30 cellular contexts compared by ENCODE assay signal in the genomic region with DNA sequence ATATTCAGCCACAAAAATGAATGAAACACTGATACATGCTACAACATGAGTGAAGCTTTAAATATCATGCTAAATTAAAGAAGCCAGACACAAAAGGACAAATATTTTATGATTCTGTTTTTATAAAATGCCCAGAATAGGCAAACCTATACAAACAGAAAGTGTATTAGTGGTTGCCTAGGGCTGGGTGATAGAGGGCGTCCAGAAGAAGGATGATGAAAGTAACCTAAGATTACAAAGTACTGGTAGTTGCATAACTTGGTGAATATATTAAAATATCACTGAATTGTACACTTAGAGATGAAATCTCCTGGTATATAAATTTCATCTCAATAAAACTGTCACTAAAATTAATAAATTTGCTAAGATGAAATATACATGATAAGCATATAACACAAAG.
"Had no signal": no experiment of that assay in that cellular context is flagged by ENCODE, and none has a peak within 500 bp of the region (broad histone marks: within the 10 kb centered on the region; RNA-seq: fewer than 3 reads in every experiment).

No MANE protein-coding gene starts in this region.

- ATAC-seq: activated CD4-positive, alpha-beta T cell treated with anti-CD3 and anti-CD28 coated beads for 36 hours; activated CD8-positive, alpha-beta memory T cell treated with anti-CD3 and anti-CD28 coated beads, Interleukin-2, amount 10 ng/mL, durations not matched to agents 7 days and 5 days; activated CD8-positive, alpha-beta T cell treated with anti-CD3 and anti-CD28 coated beads, Interleukin-2, amount 10 ng/mL, durations not matched to agents 7 days and 5 days; activated naive CD4-positive, alpha-beta T cell treated with anti-CD3 and anti-CD28 coated beads, Interleukin-2, amount 50 U/mL, for 72 hours; activated T-cell treated with anti-CD3 and anti-CD28 coated beads, Interleukin-2, amount 50 U/mL, for 72 hours; gastrocnemius medialis; left cardiac atrium; naive thymus-derived CD8-positive, alpha-beta T cell; pancreas; stimulated activated effector memory CD8-positive, alpha-beta T cell treated with anti-CD3 and anti-CD28 coated beads, Interleukin-12 subunit alpha, Interleukin-12 subunit beta, amount 100 ng/mL, for 72 hours had no signal

- H3K4me3 ChIP-seq: gastrocnemius medialis, hepatocyte, pancreas, prostate gland, sigmoid colon, thoracic aorta, uterus had no signal

- H3K36me3 Mint-ChIP-seq: stimulated activated effector memory CD8-positive, alpha-beta T cell treated with anti-CD3 and anti-CD28 coated beads, Interleukin-12 subunit alpha, Interleukin-12 subunit beta, amount 100 ng/mL, for 72 hours had no signal

- H3K27ac ChIP-seq: epithelial cell of prostate, gastrocnemius medialis, hepatocyte, pancreas, prostate gland, sigmoid colon, thoracic aorta, uterus had no signal

- H3K27me3 Mint-ChIP-seq: activated CD4-positive, alpha-beta T cell treated with anti-CD3 and anti-CD28 coated beads for 36 hours; activated CD8-positive, alpha-beta memory T cell treated with anti-CD3 and anti-CD28 coated beads, Interleukin-2, amount 10 ng/mL, durations not matched to agents 7 days and 5 days; naive thymus-derived CD8-positive, alpha-beta T cell; stimulated activated naive CD8-positive, alpha-beta T cell treated with anti-CD3 and anti-CD28 coated beads, Interleukin-15, Interleukin-2, amounts not matched to agents 100 ng/mL and 50 ng/mL, for 24 hours had no signal

- DNase-seq: activated CD4-positive, alpha-beta T cell treated with anti-CD3 and anti-CD28 coated beads for 36 hours; activated CD4-positive, CD25-positive, alpha-beta regulatory T cell; activated CD8-positive, alpha-beta memory T cell treated with anti-CD3 and anti-CD28 coated beads, Interleukin-2, amount 10 ng/mL, durations not matched to agents 7 days and 5 days; activated CD8-positive, alpha-beta T cell treated with anti-CD3 and anti-CD28 coated beads, Interleukin-2, amount 10 ng/mL, durations not matched to agents 7 days and 5 days; activated naive CD4-positive, alpha-beta T cell; activated T-cell treated with anti-CD3 and anti-CD28 coated beads for 4 hours; activated T-cell treated with anti-CD3 and anti-CD28 coated beads, Interleukin-2, amount 50 U/mL, for 72 hours; anterior cingulate cortex; effector CD8-positive, alpha-beta T cell; gastrocnemius medialis; left cardiac atrium; mammary epithelial cell; midbrain; naive thymus-derived CD8-positive, alpha-beta T cell; nucleus accumbens; pancreas; retina; sigmoid colon; small intestine; stimulated activated CD4-positive, alpha-beta T cell treated with anti-CD3 and anti-CD28 coated beads, Interleukin-4, amount 100 ng/mL, for 24 hours; trophoblast cell; uterus had no signal

- H3K27ac Mint-ChIP-seq: activated CD4-positive, alpha-beta T cell treated with anti-CD3 and anti-CD28 coated beads for 36 hours; activated CD8-positive, alpha-beta memory T cell treated with anti-CD3 and anti-CD28 coated beads, Interleukin-2, amount 10 ng/mL, durations not matched to agents 7 days and 5 days; activated CD8-positive, alpha-beta T cell treated with anti-CD3 and anti-CD28 coated beads, Interleukin-2, amount 10 ng/mL, durations not matched to agents 7 days and 5 days; activated naive CD4-positive, alpha-beta T cell treated with anti-CD3 and anti-CD28 coated beads, Interleukin-2, amount 50 U/mL, for 72 hours; activated T-cell treated with anti-CD3 and anti-CD28 coated beads, Interleukin-2, amount 50 U/mL, for 72 hours; naive thymus-derived CD8-positive, alpha-beta T cell; stimulated activated effector memory CD8-positive, alpha-beta T cell treated with anti-CD3 and anti-CD28 coated beads, Interleukin-12 subunit alpha, Interleukin-12 subunit beta, amount 100 ng/mL, for 72 hours; stimulated activated naive CD8-positive, alpha-beta T cell treated with anti-CD3 and anti-CD28 coated beads, Interleukin-15, Interleukin-2, amounts not matched to agents 100 ng/mL and 50 ng/mL, for 24 hours had no signal

- H3K4me3 Mint-ChIP-seq: activated CD4-positive, alpha-beta T cell treated with anti-CD3 and anti-CD28 coated beads for 36 hours; activated CD8-positive, alpha-beta memory T cell treated with anti-CD3 and anti-CD28 coated beads, Interleukin-2, amount 10 ng/mL, durations not matched to agents 7 days and 5 days; activated CD8-positive, alpha-beta T cell treated with anti-CD3 and anti-CD28 coated beads, Interleukin-2, amount 10 ng/mL, durations not matched to agents 7 days and 5 days; activated T-cell treated with anti-CD3 and anti-CD28 coated beads, Interleukin-2, amount 50 U/mL, for 72 hours; naive thymus-derived CD8-positive, alpha-beta T cell; neural crest cell; stimulated activated effector memory CD8-positive, alpha-beta T cell treated with anti-CD3 and anti-CD28 coated beads, Interleukin-12 subunit alpha, Interleukin-12 subunit beta, amount 100 ng/mL, for 72 hours; stimulated activated naive CD8-positive, alpha-beta T cell treated with anti-CD3 and anti-CD28 coated beads, Interleukin-15, Interleukin-2, amounts not matched to agents 100 ng/mL and 50 ng/mL, for 24 hours had no signal

- H3K4me1 Mint-ChIP-seq: neural crest cell had no signal

- H3K27me3 ChIP-seq: gastrocnemius medialis, hepatocyte, pancreas, sigmoid colon, uterus had no signal
